14 cellular contexts compared by ENCODE assay signal in the genomic region with DNA sequence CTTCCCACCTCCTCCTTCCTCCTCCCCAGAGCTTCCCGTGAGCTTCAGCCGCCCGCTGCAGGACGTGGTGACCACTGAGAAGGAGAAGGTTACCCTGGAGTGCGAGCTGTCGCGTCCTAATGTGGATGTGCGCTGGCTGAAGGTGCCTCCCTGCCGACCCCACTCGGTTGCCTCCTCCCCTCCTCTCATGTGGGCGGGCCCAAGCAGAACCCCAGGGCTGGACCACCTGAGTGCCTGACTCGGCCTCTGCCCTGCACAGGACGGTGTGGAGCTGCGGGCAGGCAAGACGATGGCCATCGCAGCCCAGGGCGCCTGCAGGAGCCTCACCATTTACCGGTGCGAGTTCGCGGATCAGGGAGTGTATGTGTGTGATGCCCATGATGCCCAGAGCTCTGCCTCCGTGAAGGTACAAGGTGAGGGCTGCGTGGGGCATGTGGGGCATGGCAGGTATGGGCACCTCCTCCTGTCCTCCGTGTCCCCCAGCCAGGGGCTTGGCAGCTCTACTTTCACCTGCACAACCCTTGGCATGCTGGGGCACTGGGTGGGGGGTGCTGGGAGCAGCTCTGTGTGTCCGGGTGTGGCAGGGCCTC.
DNase-seq lines count a peak whose midpoint lies in the region; ATAC-seq, FAIRE-seq and TF ChIP-seq lines count a peak whose summit lies in the region.
"Had no signal": no experiment of that assay in that cellular context is flagged by ENCODE, and none has a peak within 500 bp of the region (broad histone marks: within the 10 kb centered on the region; RNA-seq: fewer than 3 reads in every experiment).

No MANE protein-coding gene starts in this region.

- DNase-seq in cardiac septum (ENCODE audit: low spot score) (peak; percentile 72), Right ventricle myocardium superior (no peak), astrocyte (ENCODE audit: low read depth) (no peak), mesenteric fat pad (ENCODE audit: low spot score) (peak; percentile 73), aorta (peak; percentile 47 to 73), NCI-H2227 treated with DMSO at 0.1 percent for 48 hours (lab: John Stamatoyannopoulos, UW) (no peak), GDM1 (lab: John Stamatoyannopoulos, UW) (no peak), NCI-H2029 (lab: John Stamatoyannopoulos, UW) (no peak)
- DNase-seq: C1 segment of cervical spinal cord, NCI-H2171, OCI-M1, stomach had no signal

- no peak for FAIRE-seq in astrocyte (lab: Jason Lieb, UNC)
- FAIRE-seq: G401.6 had no signal

- H3K36me3 ChIP-seq in astrocyte (ENCODE audit: insufficient read depth, low read length) (no peaks in the 10 kb centered on the region), aorta (ENCODE audit: control insufficient read depth in 1 of 2, insufficient read depth in 2 of 2, low read length in 1 of 2) (no peaks in the 10 kb centered on the region)

- ATAC-seq in Right ventricle myocardium superior (ENCODE audit: poor library complexity) (no peak), aorta (ENCODE audit: low FRiP score) (no peak)

- no peaks in the 10 kb centered on the region for H3K79me2 ChIP-seq in astrocyte (ENCODE audit: insufficient read depth, low read length)

- H3K27me3 ChIP-seq in astrocyte (ENCODE audit: insufficient read depth, low read length) (no peaks in the 10 kb centered on the region), aorta (ENCODE audit: control insufficient read depth in 1 of 2, insufficient read depth in 2 of 2, low read length in 1 of 2) (no peaks in the 10 kb centered on the region)
- H3K27me3 ChIP-seq: stomach had no signal

- no peak for TF ChIP-seq CTCF in astrocyte (IDR thresholded peaks at IDR 0.05; ENCODE audit: insufficient read depth, low read depth, low read length)

- peaks cover 8% of the 10 kb centered on the region for H3K4me1 ChIP-seq in astrocyte (ENCODE audit: insufficient read depth, low read length)
- no peaks in the 10 kb centered on the region for H3K4me1 ChIP-seq in aorta (ENCODE audit: control insufficient read depth in 1 of 2, insufficient read depth in 2 of 2, low read length in 2 of 2)

- no peak overlapping the region for H3K9ac ChIP-seq in astrocyte (ENCODE audit: low read length)

- H2AFZ ChIP-seq in astrocyte (ENCODE audit: low read depth, low read length): peak overlapping the region; percentile 96

- H3K9me3 Mint-ChIP-seq in astrocyte (ENCODE audit: unreplicated experiment): no peaks in the 10 kb centered on the region
- H3K9me3 Mint-ChIP-seq: brain had no signal

- H3K36me3 Mint-ChIP-seq in astrocyte (ENCODE audit: low read depth, unreplicated experiment): peaks cover 12% of the 10 kb centered on the region

- H3K9me3 ChIP-seq in astrocyte (ENCODE audit: insufficient read depth, low read depth, low read length) (no peaks in the 10 kb centered on the region), aorta (ENCODE audit: control insufficient read depth, low read length) (no peaks in the 10 kb centered on the region)
- H3K9me3 ChIP-seq: stomach had no signal

- H3K4me3 ChIP-seq in astrocyte (ENCODE audit: insufficient read depth, low read depth, low read length) (no peak overlapping the region), aorta (ENCODE audit: low read length in 2 of 2) (no peak overlapping the region)

- WGBS in aorta, 2 donors: 87% methylated on average over 24 to 25 of the region's 25 CpGs

- H3K27ac Mint-ChIP-seq in astrocyte (ENCODE audit: unreplicated experiment): no peak overlapping the region
- H3K27ac Mint-ChIP-seq: brain had no signal

- H3K4me3 Mint-ChIP-seq in astrocyte (ENCODE audit: unreplicated experiment): no peak overlapping the region

- H3K4me1 Mint-ChIP-seq in astrocyte (ENCODE audit: low read depth, unreplicated experiment): no peaks in the 10 kb centered on the region

- no peaks in the 10 kb centered on the region for H4K20me1 ChIP-seq in astrocyte (ENCODE audit: insufficient read depth, low read length)

- intact Hi-C loops in cardiac septum (cut with DNase I) (no loop called here), Right ventricle myocardium superior (cut with DNase I) (no loop called here), aorta (cut with DNase I) (loop anchor here in 1 of 2 donors (5.0 to 10.0 kb wide), 2 partner anchors 98 to 110 kb away; a partner anchor contains a TSS)

- no peaks in the 10 kb centered on the region for H3K27me3 Mint-ChIP-seq in astrocyte (ENCODE audit: low read depth, unreplicated experiment)
- H3K27me3 Mint-ChIP-seq: brain had no signal

- no peak overlapping the region for H3K4me2 ChIP-seq in astrocyte (ENCODE audit: low read length)

- H3K27ac ChIP-seq in astrocyte (ENCODE audit: low read depth, low read length) (no peak overlapping the region), aorta (ENCODE audit: low read depth in 1 of 2, low read length in 2 of 2) (no peak overlapping the region)

Comparison
In these comparisons a context has a peak if more than half of its experiments do, and no peak if none do; other contexts are left out.
1. DNase-seq: peak in cardiac septum (single experiment), mesenteric fat pad (single experiment) and aorta (2 of 2); none in Right ventricle myocardium superior (single experiment), astrocyte (single experiment), NCI-H2227 treated with DMSO at 0.1 percent for 48 hours (single experiment), GDM1 (single experiment) and NCI-H2029 (single experiment).